Comparison of ENCODE assay signal across 10 cellular contexts in genomic region chr5:78760411-78761169, GRCh38.
DNase-seq lines count a peak whose midpoint lies in the region; ATAC-seq, FAIRE-seq and TF ChIP-seq lines count a peak whose summit lies in the region.
"Had no signal": no experiment of that assay in that cellular context is flagged by ENCODE, and none has a peak within 500 bp of the region (broad histone marks: within the 10 kb centered on the region; RNA-seq: fewer than 3 reads in every experiment).

No MANE protein-coding gene starts in this region.

- peak; percentile 25 for TF ChIP-seq CTCF in AG09309 (IDR thresholded peaks at IDR 0.05; ENCODE audit: control insufficient read depth, insufficient read depth, low read depth, low read length, missing control alignments)
- TF ChIP-seq CTCF in hepatocyte (IDR thresholded peaks at IDR 0.05; ENCODE audit: poor library complexity) = peak; percentile 9
- no peak for TF ChIP-seq CTCF in coronary artery (IDR thresholded peaks at IDR 0.05)

- ATAC-seq in GM19452 (IDR thresholded peaks at IDR 0.05; ENCODE audit: unreplicated experiment) (no peak), GM19395 (IDR thresholded peaks at IDR 0.05; ENCODE audit: unreplicated experiment) (no peak)

- H3K36me3 ChIP-seq in hepatocyte (replicated peaks; ENCODE audit: insufficient read depth, low read depth) = no peaks in the 10 kb centered on the region
- H3K36me3 ChIP-seq: stomach had no signal

- no peaks in the 10 kb centered on the region for H3K79me2 ChIP-seq in hepatocyte

- H3K4me2 ChIP-seq in hepatocyte = no peak overlapping the region

- H3K27me3 ChIP-seq in hepatocyte = no peaks in the 10 kb centered on the region
- H3K27me3 ChIP-seq: stomach had no signal

- no peaks in the 10 kb centered on the region for H3K9me2 ChIP-seq in hepatocyte (replicated peaks; ENCODE audit: insufficient read depth)

- no peak for DNase-seq in AG09309 (ENCODE audit: low read depth)
- DNase-seq in GM19239 (ENCODE audit: insufficient read length, low spot score) = no peak
- peak; percentile 97 for DNase-seq in SKM-1 (lab: John Stamatoyannopoulos, UW; ENCODE audit: unreplicated experiment)
- no peak for DNase-seq in hepatocyte (ENCODE audit: low spot score)
- DNase-seq in coronary artery (ENCODE audit: low spot score) = no peak
- DNase-seq in NCI-H1092 (lab: John Stamatoyannopoulos, UW) = no peak
- DNase-seq: NCI-H2081, stomach had no signal

- no peaks in the 10 kb centered on the region for H3K9me3 ChIP-seq in hepatocyte (ENCODE audit: low read depth)
- H3K9me3 ChIP-seq: stomach had no signal

- FAIRE-seq in GM19239 (lab: Jason Lieb, UNC) = peak; percentile 26

- H3K4me3 ChIP-seq in AG09309 (ENCODE audit: control insufficient read depth, low read depth, low read length) = no peak overlapping the region
- no peak overlapping the region for H3K4me3 ChIP-seq in hepatocyte
- no peak overlapping the region for H3K4me3 ChIP-seq in coronary artery
- H3K4me3 ChIP-seq: stomach had no signal

- H3K27ac ChIP-seq in hepatocyte = no peak overlapping the region
- no peak overlapping the region for H3K27ac ChIP-seq in coronary artery
- H3K27ac ChIP-seq: stomach had no signal

- 89% methylated on average over 3 of the region's 3 CpGs for WGBS in hepatocyte (ENCODE audit: low lambda C conversion rate, missing lambda C conversion rate)

- peaks cover 21% of the 10 kb centered on the region for H3K4me1 ChIP-seq in hepatocyte (ENCODE audit: insufficient read depth)

- H2AFZ ChIP-seq in hepatocyte = no peak overlapping the region

- no peaks in the 10 kb centered on the region for H4K20me1 ChIP-seq in hepatocyte (ENCODE audit: insufficient read depth, poor library complexity, severe bottlenecking)
